ENCODE assay signal across 9 cellular contexts in genomic region chrX:134186362-134187121, GRCh38. TPM values are rescaled to one million over a fixed set of nuclear protein-coding genes. Genes with fewer than 3 reads are reported as not detected.
A peak's percentile ranks its signal among the peaks of the same experiment; 100 is the strongest.
DNase-seq lines count a peak whose midpoint lies in the region; ATAC-seq and TF ChIP-seq lines count a peak whose summit lies in the region.
"Had no signal": no experiment of that assay in that cellular context is flagged by ENCODE, and none has a peak within 500 bp of the region (broad histone marks: within the 10 kb centered on the region; RNA-seq: fewer than 3 reads in every experiment).

No MANE protein-coding gene starts in this region.

- H3K36me3 ChIP-seq in cardiac muscle cell, result no peaks in the 10 kb centered on the region
- no peaks in the 10 kb centered on the region for H3K36me3 ChIP-seq in KOPT-K1 (ENCODE audit: insufficient read depth, low read length)
- no peaks in the 10 kb centered on the region for H3K36me3 ChIP-seq in esophagus muscularis mucosa
- H3K36me3 ChIP-seq in smooth muscle cell (ENCODE audit: low read depth), result no peaks in the 10 kb centered on the region

- H3K27me3 ChIP-seq in cardiac muscle cell (no peaks in the 10 kb centered on the region), esophagus muscularis mucosa (peaks cover 0 to under 1% (median 0%) of the 10 kb centered on the region in 4 donors), smooth muscle cell (ENCODE audit: low read depth) (no peaks in the 10 kb centered on the region)

- no peak overlapping the region for H3K4me3 ChIP-seq in cardiac muscle cell
- H3K4me3 ChIP-seq in esophagus muscularis mucosa, result no peak overlapping the region
- no peak overlapping the region for H3K4me3 ChIP-seq in smooth muscle cell

- H3F3A ChIP-seq in smooth muscle cell (ENCODE audit: low read depth), result no peaks in the 10 kb centered on the region

- H3K4me2 ChIP-seq in smooth muscle cell, result no peak overlapping the region

- no peaks in the 10 kb centered on the region for H3K79me2 ChIP-seq in smooth muscle cell (ENCODE audit: low read depth)

- CTCF ChIA-PET in RWPE1 (lab: Yijun Ruan, JAX), result no interaction called here

- intact Hi-C loops in left cardiac atrium (cut with DNase I) (no loop called here), esophagus muscularis mucosa (cut with DNase I) (no loop called here)

- no peak for TF ChIP-seq POLR2A in esophagus muscularis mucosa (IDR thresholded peaks at IDR 0.05; ENCODE audit: low read depth)

- ATAC-seq in left cardiac atrium, result no peak

- 38% methylated on average over 8 of the region's 8 CpGs for WGBS in esophagus muscularis mucosa
- 44% methylated on average over 8 of the region's 8 CpGs for WGBS in smooth muscle cell (ENCODE audit: low lambda C conversion rate)

- TF ChIP-seq CTCF in cardiac muscle cell (IDR thresholded peaks at IDR 0.05; ENCODE audit: low read depth, low read length) (no peak), esophagus muscularis mucosa (IDR thresholded peaks at IDR 0.05) (no peak), smooth muscle cell (IDR thresholded peaks at IDR 0.05; ENCODE audit: borderline replicate concordance, insufficient read depth, poor library complexity, severe bottlenecking) (no peak), RWPE1 (conservative IDR thresholded peaks at IDR 0.05; ENCODE audit: low read depth) (no peak)

- DNase-seq in cardiac muscle cell (ENCODE audit: low read depth in 1 of 2, low spot score in 1 of 2) (peak in 1 of 2 donors; percentile 25), left cardiac atrium (no peak), esophagus muscularis mucosa (ENCODE audit: extremely low spot score) (no peak), smooth muscle cell (lab: John Stamatoyannopoulos, UW; ENCODE audit: unreplicated experiment) (no peak), RWPE1 (ENCODE audit: low spot score) (no peak)
- DNase-seq in activated T-cell treated with anti-CD3 and anti-CD28 coated beads, Interleukin-2, amount 50 U/mL, for 48 hours, result peak; percentile 55 to 66
- DNase-seq in stimulated activated CD4-positive, alpha-beta T cell treated with anti-CD3 and anti-CD28 coated beads, Interleukin-2, amount 100 ng/mL, for 4 hours (ENCODE audit: low read depth), result peak; percentile 54

- POLR2A ChIA-PET in RWPE1 (lab: Yijun Ruan, JAX; ENCODE audit: low non-redundant PET), result no interaction called here

- H3K9me3 ChIP-seq in cardiac muscle cell (ENCODE audit: low read depth) (no peaks in the 10 kb centered on the region), KOPT-K1 (ENCODE audit: insufficient read depth, low read length, poor library complexity, severe bottlenecking) (no peaks in the 10 kb centered on the region), esophagus muscularis mucosa (no peaks in the 10 kb centered on the region), smooth muscle cell (replicated peaks; ENCODE audit: low read depth) (no peaks in the 10 kb centered on the region)

- peaks cover 34% of the 10 kb centered on the region for H3K4me1 ChIP-seq in cardiac muscle cell (ENCODE audit: low read depth)
- H3K4me1 ChIP-seq in esophagus muscularis mucosa, result no peaks in the 10 kb centered on the region
- H3K4me1 ChIP-seq in smooth muscle cell (ENCODE audit: low read depth), result peaks cover 6% of the 10 kb centered on the region

- H3K27ac ChIP-seq in cardiac muscle cell (peak overlapping the region; percentile 42), KOPT-K1 (ENCODE audit: low read depth, low read length, poor library complexity, severe bottlenecking) (peak overlapping the region; percentile 77), esophagus muscularis mucosa (replicated peaks in 1 of 4) (no peak overlapping the region), smooth muscle cell (ENCODE audit: low read depth) (no peak overlapping the region), RWPE1 (no peak overlapping the region)

- H2AFZ ChIP-seq in smooth muscle cell (ENCODE audit: low read depth), result no peak overlapping the region

- no peak for TF ChIP-seq EP300 in esophagus muscularis mucosa (IDR thresholded peaks at IDR 0.05)

- H4K20me1 ChIP-seq in smooth muscle cell (ENCODE audit: low read depth), result no peaks in the 10 kb centered on the region

- H3K9ac ChIP-seq in smooth muscle cell (ENCODE audit: low read depth), result no peak overlapping the region

RNA-seq across cellular contexts. Expression of gene CCDC160, which starts 50.4 kb away (rescaled TPM):
- total RNA-seq in cardiac muscle cell (7.5 and 10.2 TPM in 2 replicates), left cardiac atrium (not detected), esophagus muscularis mucosa (not detected), smooth muscle cell (0.13 and 0.40 TPM in 2 replicates)
- polyA plus RNA-seq in cardiac muscle cell (19.0 and 22.1 TPM in 2 replicates), smooth muscle cell (0.29 and 1.2 TPM in 2 replicates)
- total RNA-seq: lung microvascular endothelial cell had no signal

Comparison
In these comparisons a context has a peak if more than half of its experiments do, and no peak if none do; other contexts are left out.
1. DNase-seq: peak in activated T-cell treated with anti-CD3 and anti-CD28 coated beads, Interleukin-2, amount 50 U/mL, for 48 hours (2 of 2) and stimulated activated CD4-positive, alpha-beta T cell treated with anti-CD3 and anti-CD28 coated beads, Interleukin-2, amount 100 ng/mL, for 4 hours (single experiment); none in left cardiac atrium (single experiment), esophagus muscularis mucosa (single experiment), smooth muscle cell (single experiment) and RWPE1 (single experiment).
2. H3K27ac ChIP-seq: peak in cardiac muscle cell (single experiment) and KOPT-K1 (single experiment); none in esophagus muscularis mucosa (0 of 4), smooth muscle cell (single experiment) and RWPE1 (single experiment).